1 cellular context compared by ENCODE assay signal in genomic region chr6:31652925-31653724, GRCh38.
A peak's percentile ranks its signal among the peaks of the same experiment; 100 is the strongest.
TF ChIP-seq lines count a peak whose summit lies in the region.

No MANE protein-coding gene starts in this region.

TF ChIP-seq in HEK293, 187 proteins besides CTCF, POLR2A, EP300 and RAD21 (continued from another document):
- TF ChIP-seq ZNF26 (tag by site-specific recombination; IDR thresholded peaks at IDR 0.05) (no peak), SCRT2 (tag by site-specific recombination; IDR thresholded peaks at IDR 0.05) (no peak), SP2 (tag by site-specific recombination; IDR thresholded peaks at IDR 0.05) (peak; percentile 96), ZNF600 (tag by site-specific recombination; IDR thresholded peaks at IDR 0.05) (peak; percentile 58), ZNF280C (tag by site-specific recombination; IDR thresholded peaks at IDR 0.05) (no peak), MYNN (tag by site-specific recombination; IDR thresholded peaks at IDR 0.05; ENCODE audit: borderline replicate concordance) (no peak), TRIM28 (IDR thresholded peaks at IDR 0.05; ENCODE audit: borderline replicate concordance, low read length) (peak; percentile 77; the same call in 1 of the 2 replicates), ZFHX2 (tag by site-specific recombination; conservative IDR thresholded peaks at IDR 0.05) (peak; percentile 99), KLF9 (tag by site-specific recombination; IDR thresholded peaks at IDR 0.05; ENCODE audit: low read depth) (peak; percentile 55), ZNF16 (tag by site-specific recombination; IDR thresholded peaks at IDR 0.05; ENCODE audit: low read depth) (no peak), ZNF501 (tag by site-specific recombination; IDR thresholded peaks at IDR 0.05) (peak; percentile 41; the same call in 1 of the 2 replicates), KLF10 (tag by site-specific recombination; IDR thresholded peaks at IDR 0.05) (0 out of 2 replicates have a peak, but pooled peaks have one; percentile 7), SP3 (tag by site-specific recombination; IDR thresholded peaks at IDR 0.05) (peak; percentile 92), KLF8 (tag by site-specific recombination; IDR thresholded peaks at IDR 0.05) (peak; percentile 78; the same call in 1 of the 2 replicates), TCF7L2 (IDR thresholded peaks at IDR 0.05; ENCODE audit: borderline replicate concordance, low read depth, low read length) (no peak), BCL11B (tag by site-specific recombination; IDR thresholded peaks at IDR 0.05; ENCODE audit: low read depth) (peak; percentile 6; the same call in 1 of the 2 replicates), ZBTB20 (tag by site-specific recombination; IDR thresholded peaks at IDR 0.05) (peak; percentile 41; the same call in 1 of the 2 replicates), OSR2 (tag by site-specific recombination; IDR thresholded peaks at IDR 0.05) (no peak), SP7 (tag by site-specific recombination; IDR thresholded peaks at IDR 0.05) (peak; percentile 33; the same call in 1 of the 2 replicates), ZNF530 (tag by site-specific recombination; IDR thresholded peaks at IDR 0.05; ENCODE audit: low read depth) (no peak), SCRT1 (tag by site-specific recombination; IDR thresholded peaks at IDR 0.05; ENCODE audit: borderline replicate concordance) (no peak), ZNF658 (tag by site-specific recombination; IDR thresholded peaks at IDR 0.05) (no peak), ZNF449 (tag by site-specific recombination; IDR thresholded peaks at IDR 0.05) (peak; percentile 88), ZNF76 (tag by site-specific recombination; IDR thresholded peaks at IDR 0.05; ENCODE audit: borderline replicate concordance, low read depth) (0 out of 2 replicates have a peak, but pooled peaks have one; percentile 33), EGR2 (tag by site-specific recombination; IDR thresholded peaks at IDR 0.05; ENCODE audit: low read depth) (peak; percentile 98), ZNF518A (tag by site-specific recombination; conservative IDR thresholded peaks at IDR 0.05; ENCODE audit: low read depth) (0 out of 2 replicates have a peak, but pooled peaks have one; percentile 59), ZNF654 (tag by site-specific recombination; IDR thresholded peaks at IDR 0.05; ENCODE audit: low read depth) (peak; percentile 2; the same call in 1 of the 2 replicates), KLF7 (tag by site-specific recombination; IDR thresholded peaks at IDR 0.05; ENCODE audit: borderline replicate concordance) (no peak), ZBTB8A (tag by site-specific recombination; IDR thresholded peaks at IDR 0.05) (peak; percentile 100), ZNF692 (tag by site-specific recombination; IDR thresholded peaks at IDR 0.05) (0 out of 2 replicates have a peak, but pooled peaks have one; percentile 13)
TF ChIP-seq in HEK293: peak in this region for 24.
